6 cellular contexts compared by ENCODE assay signal in the genomic region with DNA sequence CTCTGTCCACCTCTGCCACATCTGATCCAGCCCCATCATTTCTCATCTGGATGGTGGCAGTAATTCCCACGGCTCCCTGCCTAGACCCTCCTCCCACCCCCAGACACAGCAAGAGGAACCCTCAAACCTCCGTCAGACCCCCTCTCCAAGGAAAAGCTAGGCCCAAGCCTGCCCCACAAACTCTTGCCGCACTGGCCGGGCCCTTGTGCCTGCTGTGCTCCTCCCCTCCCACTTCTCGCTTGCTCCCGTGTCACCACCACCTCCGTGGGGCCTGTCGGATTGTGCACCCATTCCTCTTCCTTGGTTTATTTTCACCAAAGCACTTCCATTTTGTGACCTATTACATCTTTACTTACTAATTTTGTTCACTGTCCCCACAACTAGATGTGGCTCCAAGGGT. TPM values are rescaled to one million over a fixed set of nuclear protein-coding genes. Genes with fewer than 3 reads are reported as not detected.
"Had no signal": no experiment of that assay in that cellular context is flagged by ENCODE, and none has a peak within 500 bp of the region (broad histone marks: within the 10 kb centered on the region; RNA-seq: fewer than 3 reads in every experiment).

No MANE protein-coding gene starts in this region.

- H3K4me3 Mint-ChIP-seq: GM23338, H9 had no signal

- H3K9me3 Mint-ChIP-seq: GM23338 had no signal

- H3K4me2 ChIP-seq: GM23338 had no signal

- H3K4me3 ChIP-seq: GM23338, K562 had no signal

- DNase-seq: H9, HCEC 1CT, IMR-90 had no signal

- H3K27ac Mint-ChIP-seq: GM23338, H9 had no signal

- H2AFZ ChIP-seq: GM23338 had no signal

RNA-seq across cellular contexts. Expression of gene BARX1, which starts 14.2 kb away (rescaled TPM):
- total RNA-seq: HT-29, IMR-90 had no signal
- polyA plus RNA-seq: IMR-90, K562 had no signal
